ENCODE assay signal across 8 cellular contexts in genomic region chr3:196740476-196741400, GRCh38. TPM values are rescaled to one million over a fixed set of nuclear protein-coding genes. Genes with fewer than 3 reads are reported as not detected.
A peak's percentile ranks its signal among the peaks of the same experiment; 100 is the strongest.
DNase-seq lines count a peak whose midpoint lies in the region; ATAC-seq and TF ChIP-seq lines count a peak whose summit lies in the region.

No MANE protein-coding gene starts in this region.

- peaks cover 10% of the 10 kb centered on the region for H3F3A ChIP-seq in SK-N-SH (replicated peaks; ENCODE audit: insufficient read depth)

- H3K4me1 Mint-ChIP-seq in immature natural killer cell = peaks cover 35 to 49% of the 10 kb centered on the region in 2 donors

- no peak for TF ChIP-seq EP300 in SK-N-SH (IDR thresholded peaks at IDR 0.05; ENCODE audit: borderline replicate concordance in 1 of 2, low read depth in 1 of 2, low read length in 1 of 2)

- CTCF ChIA-PET in SK-N-SH (lab: Yijun Ruan, JAX) = interaction anchor here (0.9 to 1.8 kb wide), 4 partner anchors 53 to 488 kb away, joined by 3 to 4 read pairs (median 4); no protein-coding TSS in a partner anchor
- CTCF ChIA-PET in mammary epithelial cell (lab: Charles Lee; ENCODE audit: low non-redundant PET) = no interaction called here

- peak overlapping the region; percentile 78 for H2AFZ ChIP-seq in SK-N-SH (ENCODE audit: low read depth)
- peak overlapping the region; percentile 77 for H2AFZ ChIP-seq in mammary epithelial cell (ENCODE audit: low read depth, low read length)

- H3K36me3 Mint-ChIP-seq in immature natural killer cell = peaks cover 0 to 7% (median 5%) of the 10 kb centered on the region in 3 donors

- H3K9ac ChIP-seq in SK-N-SH (peak overlapping the region; percentile 94), mammary epithelial cell (ENCODE audit: insufficient read depth, low read length) (peak overlapping the region; percentile 97), skeletal muscle tissue (ENCODE audit: low read depth in 1 of 3, low read length in 3 of 3) (peak overlapping the region; percentile 92 to 94 (median 94))

- POLR2A ChIA-PET in SK-N-SH (lab: Yijun Ruan, JAX) = interaction anchor here (0.8 to 2.0 kb wide), 4 partner anchors 10 to 201 kb away, joined by 3 to 9 read pairs (median 6); partner anchors contain the start of genes NCBP2 and SENP5

- no peaks in the 10 kb centered on the region for H3K9me3 Mint-ChIP-seq in immature natural killer cell

- TF ChIP-seq RAD21 in SK-N-SH (IDR thresholded peaks at IDR 0.05; ENCODE audit: low read length) = no peak

- H3K36me3 ChIP-seq in SK-N-SH (replicated peaks in 1 of 2; ENCODE audit: control insufficient read depth in 1 of 2, insufficient read depth in 2 of 2, low read length in 1 of 2) (peaks cover 0 to 12% of the 10 kb centered on the region in 2 experiments), mammary epithelial cell (ENCODE audit: insufficient read depth, low read length) (peaks cover 2% of the 10 kb centered on the region), skeletal muscle tissue (ENCODE audit: control insufficient read depth in 3 of 3, insufficient read depth in 3 of 3, low read length in 3 of 3) (no peaks in the 10 kb centered on the region)

- H3K27me3 Mint-ChIP-seq in immature natural killer cell (ENCODE audit: low read depth in 3 of 3) = peaks cover 2 to 10% (median 2%) of the 10 kb centered on the region in 3 donors

- H3K4me3 ChIP-seq in SK-N-SH (ENCODE audit: low read depth in 2 of 2, low read length in 1 of 2) = peak overlapping the region; percentile 76 to 87
- peak overlapping the region; percentile 64 to 96 (median 76) for H3K4me3 ChIP-seq in mammary epithelial cell (replicated peaks in 1 of 3; ENCODE audit: insufficient read depth in 1 of 3, low read depth in 2 of 3, low read length in 3 of 3)
- H3K4me3 ChIP-seq in skeletal muscle tissue (ENCODE audit: low read length in 3 of 3) = peak overlapping the region; percentile 76 to 90 (median 79)

- H3K9me3 ChIP-seq in SK-N-SH (peaks cover 5% of the 10 kb centered on the region; the same call in 1 of the 2 replicates), mammary epithelial cell (replicated peaks; ENCODE audit: insufficient read depth, low read length) (no peaks in the 10 kb centered on the region), skeletal muscle tissue (ENCODE audit: control insufficient read depth in 3 of 3, low read length in 3 of 3) (no peaks in the 10 kb centered on the region)

- H3K4me2 ChIP-seq in SK-N-SH = peak overlapping the region; percentile 73
- peak overlapping the region; percentile 86 for H3K4me2 ChIP-seq in mammary epithelial cell (ENCODE audit: insufficient read depth, low read depth, low read length)

- H3K27ac ChIP-seq in SK-N-SH (ENCODE audit: low read depth in 2 of 2, low read length in 1 of 2) (peak overlapping the region; percentile 88 to 93), mammary epithelial cell (ENCODE audit: insufficient read depth, low read depth, low read length) (peak overlapping the region; percentile 97), skeletal muscle tissue (ENCODE audit: low read depth, low read length) (peak overlapping the region; percentile 95)

- WGBS in SK-N-SH (ENCODE audit: low lambda C conversion rate) = 2% methylated on average over 31 of the region's 31 CpGs
- under 1% methylated on average over 31 of the region's 31 CpGs for WGBS in mammary epithelial cell (ENCODE audit: low coverage, missing lambda C conversion rate)

- H3K27ac Mint-ChIP-seq in immature natural killer cell = peak overlapping the region; percentile 93 to 100 (median 98)

- DNase-seq in NCI-H146 treated with DMSO at 0.1 percent for 48 hours (lab: John Stamatoyannopoulos, UW; ENCODE audit: unreplicated experiment) (peak; percentile 54), NCI-H146 (lab: John Stamatoyannopoulos, UW) (no peak), SK-N-SH (peak; percentile 57), mammary epithelial cell (peak; percentile 48), immature natural killer cell (peak; percentile 24 to 40 (median 26)), MV-4-11 (lab: John Stamatoyannopoulos, UW) (no peak)

- peak overlapping the region; percentile 98 to 100 (median 99) for H3K4me3 Mint-ChIP-seq in immature natural killer cell

- peak; percentile 4 for ATAC-seq in HG03521 (IDR thresholded peaks at IDR 0.05; ENCODE audit: unreplicated experiment)

- TF ChIP-seq CTCF in SK-N-SH (IDR thresholded peaks at IDR 0.05) (no peak), mammary epithelial cell (conservative IDR thresholded peaks at IDR 0.05 in 1 of 2, IDR thresholded peaks at IDR 0.05 in 1 of 2; ENCODE audit: extremely low read depth in 1 of 2, insufficient read depth in 1 of 2, low read depth in 1 of 2, low read length in 2 of 2) (no peak)

- H3K79me2 ChIP-seq in SK-N-SH (ENCODE audit: insufficient read depth) (peaks cover 60% of the 10 kb centered on the region), mammary epithelial cell (ENCODE audit: insufficient read depth, low read length) (peaks cover 60% of the 10 kb centered on the region)

- dilution Hi-C loops in mammary epithelial cell (cut with HindIII; ENCODE audit: low sequenced_read_pairs) = no loop called here

- H3K27me3 ChIP-seq in SK-N-SH (ENCODE audit: insufficient read depth) (no peaks in the 10 kb centered on the region), mammary epithelial cell (ENCODE audit: insufficient read depth, low read length) (no peaks in the 10 kb centered on the region), skeletal muscle tissue (ENCODE audit: control insufficient read depth in 3 of 3, insufficient read depth in 3 of 3, low read length in 3 of 3) (no peaks in the 10 kb centered on the region)

- H3K9me2 ChIP-seq in SK-N-SH = no peaks in the 10 kb centered on the region

- H3K4me1 ChIP-seq in SK-N-SH (ENCODE audit: control insufficient read depth in 1 of 2, insufficient read depth in 2 of 2, low read depth in 1 of 2, low read length in 1 of 2) (peaks cover 0 to 2% of the 10 kb centered on the region in 2 experiments; a peak in 2 of 4 replicates), mammary epithelial cell (ENCODE audit: insufficient read depth, low read length) (peaks cover 3% of the 10 kb centered on the region), skeletal muscle tissue (ENCODE audit: control insufficient read depth in 3 of 3, insufficient read depth in 3 of 3, low read length in 3 of 3) (peaks cover 8 to 11% (median 9%) of the 10 kb centered on the region in 3 donors)

- H4K20me1 ChIP-seq in SK-N-SH (ENCODE audit: insufficient read depth) (peaks cover 42% of the 10 kb centered on the region), mammary epithelial cell (ENCODE audit: insufficient read depth, low read length) (no peaks in the 10 kb centered on the region)

- intact Hi-C loops in mammary epithelial cell (cut with micrococcal nuclease) = loop anchor here (1.0 to 2.0 kb wide), 3 partner anchors 28 to 94 kb away; partner anchors contain the start of genes CEP19 and PIGX

- in situ Hi-C loops in mammary epithelial cell (cut with MboI; ENCODE audit: low sequenced_read_pairs in 2 of 2) = no loop called here

- TSS peak; percentile 72 for BruUV-seq in mammary epithelial cell (replicated peaks; lab: Mats Ljungman, UMichigan)

TF ChIP-seq in SK-N-SH, 30 proteins besides CTCF, POLR2A, EP300 and RAD21 (continues in another document):
- peak; percentile 11 for TF ChIP-seq MAX (IDR thresholded peaks at IDR 0.05; ENCODE audit: low read depth)
- TF ChIP-seq PBX3 (IDR thresholded peaks at IDR 0.05) = no peak

RNA-seq across cellular contexts. Expression of gene PAK2, which starts 1.1 kb away (rescaled TPM):
- polyA plus RNA-seq in SK-N-SH (2012; rRNA removed) = 27.9 and 28.8 TPM in 2 replicates
- polyA plus RNA-seq in SK-N-SH (2012; cell fraction: cytosol; rRNA removed) = 36.1 and 40.8 TPM in 2 replicates
- polyA plus RNA-seq in SK-N-SH (2012; cell fraction: nucleus; rRNA removed) = 11.3 and 21.3 TPM in 2 replicates
- total RNA-seq in mammary epithelial cell = 10 to 100 TPM; 29.5 to 83.7 TPM
- 35.7 TPM for polyA plus RNA-seq in mammary epithelial cell
- 122 TPM for polyA minus RNA-seq in mammary epithelial cell
- 10 to 100 TPM; 20.2 to 34.1 (median 21.7) TPM for polyA plus RNA-seq in immature natural killer cell
- total RNA-seq in skeletal muscle tissue = 24.5 TPM

RNA-seq across cellular contexts. Expression of gene PIGX, which starts 28.6 kb away (rescaled TPM):
- polyA plus RNA-seq in SK-N-SH (2012; rRNA removed) (15.5 and 20.6 TPM in 2 replicates), mammary epithelial cell (11.8 TPM), immature natural killer cell (10 to 100 TPM; 38.3 to 55.6 (median 42.6) TPM)
- 27.4 and 31.1 TPM in 2 replicates for polyA plus RNA-seq in SK-N-SH (2012; cell fraction: cytosol; rRNA removed)
- 4.9 and 7.4 TPM in 2 replicates for polyA plus RNA-seq in SK-N-SH (2012; cell fraction: nucleus; rRNA removed)
- total RNA-seq in mammary epithelial cell (10 to 100 TPM; 25.7 to 28.3 TPM), skeletal muscle tissue (12.5 TPM)
- polyA minus RNA-seq in mammary epithelial cell = 17.4 TPM

RNA-seq across cellular contexts. Expression of gene CEP19, which starts 28.7 kb away (rescaled TPM):
- polyA plus RNA-seq in SK-N-SH (2012; rRNA removed) = 2.6 and 3.0 TPM in 2 replicates
- 4.3 and 5.2 TPM in 2 replicates for polyA plus RNA-seq in SK-N-SH (2012; cell fraction: cytosol; rRNA removed)
- 0.50 and 0.89 TPM in 2 replicates for polyA plus RNA-seq in SK-N-SH (2012; cell fraction: nucleus; rRNA removed)
- 1 to 10 TPM; 1.7 to 2.0 TPM for total RNA-seq in mammary epithelial cell
- 1.5 TPM for polyA plus RNA-seq in mammary epithelial cell
- not detected for polyA minus RNA-seq in mammary epithelial cell
- polyA plus RNA-seq in immature natural killer cell = 1 to 10 TPM; 2.3 to 3.3 (median 2.3) TPM
- total RNA-seq in skeletal muscle tissue = 2.6 TPM

Comparison
In these comparisons a context has a peak if more than half of its experiments do, and no peak if none do; other contexts are left out.
1. DNase-seq: peak in NCI-H146 treated with DMSO at 0.1 percent for 48 hours (single experiment), SK-N-SH (single experiment), mammary epithelial cell (single experiment) and immature natural killer cell (3 of 3); none in NCI-H146 (single experiment) and MV-4-11 (single experiment).
2. Peak in every context shown above with its lines, with median percentiles within 50 percentile points of each other: H3K27ac ChIP-seq, H3K4me3 ChIP-seq and H3K9ac ChIP-seq.